ENCODE assay signal across 16 cellular contexts in the genomic region with DNA sequence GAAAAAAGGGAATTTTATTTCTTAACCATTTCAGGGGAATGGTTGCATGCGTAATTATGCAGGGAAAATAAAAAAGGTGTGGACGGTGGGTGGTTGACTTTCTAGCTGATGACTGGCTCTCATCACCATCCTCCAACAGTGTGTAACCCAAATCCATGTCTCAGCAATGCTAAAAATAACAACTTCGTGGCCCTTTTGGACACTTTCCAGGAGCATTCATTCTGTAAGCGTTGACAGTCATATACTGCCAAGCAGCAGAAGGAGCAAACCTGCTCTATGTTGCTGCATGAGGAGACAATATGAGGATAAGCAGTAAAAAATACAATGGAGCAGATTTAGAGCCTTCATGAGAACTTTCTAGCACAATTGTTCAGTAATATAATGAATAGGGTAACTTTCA.
DNase-seq lines count a peak whose midpoint lies in the region; TF ChIP-seq lines count a peak whose summit lies in the region.
"Had no signal": no experiment of that assay in that cellular context is flagged by ENCODE, and none has a peak within 500 bp of the region (broad histone marks: within the 10 kb centered on the region; RNA-seq: fewer than 3 reads in every experiment).

No MANE protein-coding gene starts in this region.

- H3K4me2 ChIP-seq in mammary epithelial cell (ENCODE audit: insufficient read depth, low read depth, low read length) (no peak overlapping the region), OCI-LY7 (ENCODE audit: low read length) (no peak overlapping the region)
- H3K4me2 ChIP-seq: PC-9 had no signal

- H3K27ac ChIP-seq in mammary epithelial cell (ENCODE audit: insufficient read depth, low read depth, low read length) (no peak overlapping the region), OCI-LY7 (ENCODE audit: low read depth, low read length, poor library complexity, severe bottlenecking) (no peak overlapping the region)
- H3K27ac ChIP-seq: PC-9, prostate gland, vagina had no signal

- WGBS in mammary epithelial cell (ENCODE audit: low coverage, missing lambda C conversion rate), result 61% methylated on average over 4 of the region's 4 CpGs

- H3K9me2 ChIP-seq in OCI-LY7 (ENCODE audit: insufficient read depth, low read length), result no peaks in the 10 kb centered on the region

- intact Hi-C loops in mammary epithelial cell (cut with micrococcal nuclease) (no loop called here), OCI-LY7 (cut with micrococcal nuclease; ENCODE audit: unreplicated experiment) (no loop called here)

- TF ChIP-seq CTCF in mammary epithelial cell (conservative IDR thresholded peaks at IDR 0.05 in 1 of 2, IDR thresholded peaks at IDR 0.05 in 1 of 2; ENCODE audit: extremely low read depth in 1 of 2, insufficient read depth in 1 of 2, low read depth in 1 of 2, low read length in 2 of 2) (no peak), OCI-LY7 (conservative IDR thresholded peaks at IDR 0.05; ENCODE audit: low read length) (no peak)

- no peaks in the 10 kb centered on the region for H3K36me3 ChIP-seq in mammary epithelial cell (ENCODE audit: insufficient read depth, low read length)
- H3K36me3 ChIP-seq in OCI-LY7 (ENCODE audit: insufficient read depth, low read length), result no peaks in the 10 kb centered on the region
- H3K36me3 ChIP-seq: prostate gland, vagina had no signal

- DNase-seq in DMS79 treated with DMSO at 0.1 percent for 48 hours (lab: John Stamatoyannopoulos, UW) (peak; percentile 56), M059J (ENCODE audit: low read depth) (peak; percentile 33), mammary epithelial cell (peak; percentile 6), kidney tubule cell (ENCODE audit: low spot score) (peak; percentile 12), OCI-LY7 (ENCODE audit: low spot score) (no peak), NCI-H82 (lab: John Stamatoyannopoulos, UW) (no peak), AML-193 (lab: John Stamatoyannopoulos, UW) (no peak)
- DNase-seq: activated CD4-positive, alpha-beta T cell treated with anti-CD3 and anti-CD28 coated beads for 48 hours; activated effector memory CD4-positive, alpha-beta T cell treated with Interleukin-2 at 50 U/mL for 16 hours; central memory CD4-positive, alpha-beta T cell; hypothalamus; NCI-H526; PC-9; stimulated activated CD4-positive, alpha-beta T cell treated with anti-CD3 and anti-CD28 coated beads, Interleukin-4, amount 100 ng/mL, for 4 hours had no signal

- in situ Hi-C loops in mammary epithelial cell (cut with MboI; ENCODE audit: low sequenced_read_pairs in 2 of 2), result no loop called here

- peaks cover 7% of the 10 kb centered on the region for H3K27me3 ChIP-seq in mammary epithelial cell (ENCODE audit: insufficient read depth, low read length)
- H3K27me3 ChIP-seq: vagina had no signal

- H4K20me1 ChIP-seq in mammary epithelial cell (ENCODE audit: insufficient read depth, low read length) (no peaks in the 10 kb centered on the region), OCI-LY7 (ENCODE audit: insufficient read depth, low read length) (no peaks in the 10 kb centered on the region)

- no peak overlapping the region for H2AFZ ChIP-seq in mammary epithelial cell (ENCODE audit: low read depth, low read length)
- H2AFZ ChIP-seq in OCI-LY7 (ENCODE audit: low read length), result no peak overlapping the region
- H2AFZ ChIP-seq: PC-9 had no signal

- H3K79me2 ChIP-seq in mammary epithelial cell (ENCODE audit: insufficient read depth, low read length) (no peaks in the 10 kb centered on the region), OCI-LY7 (ENCODE audit: insufficient read depth, low read depth, low read length) (no peaks in the 10 kb centered on the region)

- no peak overlapping the region for H3K9ac ChIP-seq in mammary epithelial cell (ENCODE audit: insufficient read depth, low read length)

- no TSS peak for BruUV-seq in mammary epithelial cell (replicated peaks; lab: Mats Ljungman, UMichigan)
- BruUV-seq in OCI-LY7 (replicated peaks; lab: Mats Ljungman, UMichigan), result no TSS peak

- H3K9me3 ChIP-seq in mammary epithelial cell (replicated peaks; ENCODE audit: insufficient read depth, low read length), result no peaks in the 10 kb centered on the region
- no peaks in the 10 kb centered on the region for H3K9me3 ChIP-seq in OCI-LY7 (ENCODE audit: low read length)
- H3K9me3 ChIP-seq: prostate gland, vagina had no signal

- no peaks in the 10 kb centered on the region for H3K4me1 ChIP-seq in mammary epithelial cell (ENCODE audit: insufficient read depth, low read length)
- no peaks in the 10 kb centered on the region for H3K4me1 ChIP-seq in OCI-LY7 (ENCODE audit: insufficient read depth, low read length, poor library complexity, severe bottlenecking)
- H3K4me1 ChIP-seq: prostate gland, vagina had no signal

- POLR2A ChIA-PET in OCI-LY7 (lab: Charles Lee), result no interaction called here

- CTCF ChIA-PET in mammary epithelial cell (lab: Charles Lee; ENCODE audit: low non-redundant PET), result interaction anchor here (0.7 kb wide), 1 partner anchor 467 kb away, joined by 4 read pairs; no protein-coding TSS in a partner anchor
- CTCF ChIA-PET in OCI-LY7 (lab: Charles Lee; ENCODE audit: unreplicated experiment), result no interaction called here

- H3K4me3 ChIP-seq in mammary epithelial cell (replicated peaks in 1 of 3; ENCODE audit: insufficient read depth in 1 of 3, low read depth in 2 of 3, low read length in 3 of 3), result no peak overlapping the region
- no peak overlapping the region for H3K4me3 ChIP-seq in OCI-LY7 (ENCODE audit: low read depth, low read length, poor library complexity, severe bottlenecking)
- H3K4me3 ChIP-seq: PC-9, prostate gland, vagina had no signal

- dilution Hi-C loops in mammary epithelial cell (cut with HindIII; ENCODE audit: low sequenced_read_pairs), result no loop called here

Comparison
In these comparisons a context has a peak if more than half of its experiments do, and no peak if none do; other contexts are left out.
1. DNase-seq: peak in DMS79 treated with DMSO at 0.1 percent for 48 hours (single experiment), M059J (single experiment), mammary epithelial cell (single experiment) and kidney tubule cell (single experiment); none in OCI-LY7 (single experiment), NCI-H82 (single experiment) and AML-193 (0 of 2).